Comparison of ENCODE assay signal across 8 cellular contexts in the genomic region with DNA sequence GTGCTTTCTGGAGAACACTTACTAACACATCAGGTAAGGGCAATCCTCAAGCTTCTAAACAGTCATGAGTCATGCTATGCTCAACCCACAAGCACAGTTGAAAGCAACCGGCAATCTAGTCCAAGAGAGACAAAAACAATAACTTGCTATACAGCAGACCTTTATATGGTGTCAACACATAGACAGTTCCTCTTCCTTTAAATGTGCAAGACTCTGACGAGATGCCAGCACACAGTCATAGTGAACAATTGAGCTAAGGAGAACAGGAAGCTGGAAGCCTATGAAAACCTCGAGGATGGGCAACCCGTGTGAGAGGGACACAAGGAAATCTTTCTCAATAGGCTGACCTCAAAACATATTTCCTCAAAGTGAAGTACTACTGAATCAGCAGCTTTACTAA. TPM values are rescaled to one million over a fixed set of nuclear protein-coding genes. Genes with fewer than 3 reads are reported as not detected.
A peak's percentile ranks its signal among the peaks of the same experiment; 100 is the strongest.
DNase-seq lines count a peak whose midpoint lies in the region; ATAC-seq and TF ChIP-seq lines count a peak whose summit lies in the region.

No MANE protein-coding gene starts in this region.

- peaks cover 0 to 5% of the 10 kb centered on the region in 2 experiments for H3K4me1 ChIP-seq in trophoblast cell (ENCODE audit: control insufficient read depth in 1 of 2, insufficient read depth in 2 of 2, low read length in 2 of 2)

- no peaks in the 10 kb centered on the region for H3K9me3 Mint-ChIP-seq in T-cell

- peak overlapping the region; percentile 79 to 85 for H3K27ac Mint-ChIP-seq in T-cell

- no peak overlapping the region for H2BK5ac ChIP-seq in trophoblast cell (ENCODE audit: low read depth, low read length, poor library complexity)

- TF ChIP-seq CTCF in omental fat pad (IDR thresholded peaks at IDR 0.05) = no peak

- H3K14ac ChIP-seq in trophoblast cell (ENCODE audit: low read length) = no peak overlapping the region

- ATAC-seq in T-cell (replicated peaks in 1 of 4) (peak; percentile 40 to 88 (median 76)), omental fat pad (ENCODE audit: low FRiP score) (no peak), HG02763 (IDR thresholded peaks at IDR 0.05; ENCODE audit: unreplicated experiment) (no peak)

- H3K9me3 ChIP-seq in trophoblast cell (ENCODE audit: insufficient read depth, low read depth, low read length) = no peaks in the 10 kb centered on the region

- H3K9ac ChIP-seq in trophoblast cell (ENCODE audit: low read length) = no peak overlapping the region

- H2AFZ ChIP-seq in trophoblast cell (ENCODE audit: insufficient read depth, low read length, poor library complexity) = no peak overlapping the region

- DNase-seq in GM03348 (ENCODE audit: low spot score) (peak; percentile 27), T-cell (peak in 1 of 34 experiments; percentile 18), fibroblast of gingiva (ENCODE audit: low read depth) (peak; percentile 63), trophoblast cell (peak; percentile 31 to 59), NCI-H2227 treated with DMSO at 0.1 percent for 48 hours (lab: John Stamatoyannopoulos, UW) (no peak), omental fat pad (ENCODE audit: low spot score) (no peak)
- no peak for DNase-seq in stimulated activated CD4-positive, alpha-beta T cell treated with anti-CD3 and anti-CD28 coated beads, Interleukin-1b, Interleukin-23, amount 100 ng/mL, for 48 hours

- no peak overlapping the region for H4K12ac ChIP-seq in trophoblast cell (ENCODE audit: low read depth, low read length)

- no peak overlapping the region for H4K91ac ChIP-seq in trophoblast cell (ENCODE audit: low read depth, low read length)

- no peak overlapping the region for H3K18ac ChIP-seq in trophoblast cell (ENCODE audit: low read length)

- H3K79me1 ChIP-seq in trophoblast cell (ENCODE audit: low read length) = peaks cover 4% of the 10 kb centered on the region

- H2BK120ac ChIP-seq in trophoblast cell (ENCODE audit: insufficient read depth, low read length, poor library complexity) = no peak overlapping the region

- no peak overlapping the region for H3K4me3 ChIP-seq in trophoblast cell (ENCODE audit: low read depth, low read length)

- H3K4me1 Mint-ChIP-seq in T-cell = peaks cover 51 to 61% (median 60%) of the 10 kb centered on the region in 3 donors

- WGBS in trophoblast cell (ENCODE audit: extremely low coverage, insufficient coverage, insufficient read length) = no CpG with 5 or more reads among the region's 4 CpGs

- no peak overlapping the region for H2AK5ac ChIP-seq in trophoblast cell (ENCODE audit: low read length)

- no peak overlapping the region for H3K23ac ChIP-seq in trophoblast cell (ENCODE audit: low read length)

- H3K4me3 Mint-ChIP-seq in T-cell = peak overlapping the region in 1 of 3 donors; percentile 11

- no peak overlapping the region for H3K27ac ChIP-seq in trophoblast cell (ENCODE audit: low read depth, low read length)

- H3K27me3 Mint-ChIP-seq in T-cell = no peaks in the 10 kb centered on the region

- H4K8ac ChIP-seq in trophoblast cell (ENCODE audit: low read depth, low read length) = no peak overlapping the region

- H3K79me2 ChIP-seq in trophoblast cell (ENCODE audit: control insufficient read depth, insufficient read depth, low read length, poor library complexity) = peaks cover 6% of the 10 kb centered on the region

- H3K27me3 ChIP-seq in trophoblast cell (ENCODE audit: insufficient read depth, low read length) = no peaks in the 10 kb centered on the region

- no peak overlapping the region for H3K4me2 ChIP-seq in trophoblast cell (ENCODE audit: low read length)

- CTCF ChIA-PET in T-cell (lab: Charles Lee) = interaction anchor here in 1 of 2 donors (0.6 to 1.3 kb wide), 2 partner anchors 54 to 1553 kb away, joined by 3 to 8 read pairs; partner anchors contain the start of gene TMEM183A

- POLR2A ChIA-PET in T-cell (lab: Charles Lee) = interaction anchor here (0.6 to 0.9 kb wide), 3 partner anchors 51 to 79 kb away, joined by 3 to 4 read pairs (median 3); no protein-coding TSS in a partner anchor

- H3K36me3 Mint-ChIP-seq in T-cell = peaks cover 24% of the 10 kb centered on the region

- no peak overlapping the region for H3K4ac ChIP-seq in trophoblast cell (ENCODE audit: low read depth, low read length)

- no peak overlapping the region for H2BK12ac ChIP-seq in trophoblast cell (ENCODE audit: low read length)

- peaks cover 14 to 27% of the 10 kb centered on the region in 2 experiments for H3K36me3 ChIP-seq in trophoblast cell (ENCODE audit: control insufficient read depth in 1 of 2, insufficient read depth in 2 of 2, low read length in 2 of 2)

RNA-seq across cellular contexts. Expression of gene ADIPOR1, which starts 5.3 kb away (rescaled TPM):
- total RNA-seq in T-cell = 10 to 100 TPM; 50.3 to 70.1 (median 53.7) TPM
- polyA plus RNA-seq in trophoblast cell (2013) = 91.4 and 100 TPM in 2 replicates
- 100 to 1,000 TPM in 1 of 4 donors, 10 to 100 TPM in 3; 79.0 to 117 (median 94.2) TPM for total RNA-seq in omental fat pad

RNA-seq across cellular contexts. Expression of gene CYB5R1, which starts 14.2 kb away (rescaled TPM):
- total RNA-seq in T-cell (10 to 100 TPM; 37.5 to 44.0 (median 40.0) TPM), omental fat pad (10 to 100 TPM; 34.3 to 57.4 (median 41.6) TPM)
- polyA plus RNA-seq in trophoblast cell (2013) = 70.3 and 78.5 TPM in 2 replicates

RNA-seq across cellular contexts. Expression of gene KLHL12, which starts 25.8 kb away (rescaled TPM):
- total RNA-seq in T-cell (10 to 100 TPM; 18.8 to 22.7 (median 22.0) TPM), omental fat pad (10 to 100 TPM; 12.4 to 25.2 (median 20.8) TPM)
- 9.7 and 10.1 TPM in 2 replicates for polyA plus RNA-seq in trophoblast cell (2013)

RNA-seq across cellular contexts. Expression of gene TMEM183A, which starts 54.4 kb away (rescaled TPM):
- 100 to 1,000 TPM in 2 of 5 donors, 10 to 100 TPM in 3; 67.5 to 124 (median 68.4) TPM for total RNA-seq in T-cell
- polyA plus RNA-seq in trophoblast cell (2013) = 46.3 and 46.7 TPM in 2 replicates
- total RNA-seq in omental fat pad = 10 to 100 TPM; 69.2 to 75.8 (median 72.8) TPM

Comparison
In these comparisons a context has a peak if more than half of its experiments do, and no peak if none do; other contexts are left out.
1. DNase-seq: peak in GM03348 (single experiment), fibroblast of gingiva (single experiment) and trophoblast cell (2 of 2); none in stimulated activated CD4-positive, alpha-beta T cell treated with anti-CD3 and anti-CD28 coated beads, Interleukin-1b, Interleukin-23, amount 100 ng/mL, for 48 hours (single experiment), NCI-H2227 treated with DMSO at 0.1 percent for 48 hours (single experiment) and omental fat pad (single experiment).
2. ATAC-seq: peak in T-cell (4 of 4); none in omental fat pad (single experiment) and HG02763 (single experiment).